ENCODE assay signal across 7 cellular contexts in genomic region chr12:126772171-126772864, GRCh38.
DNase-seq lines count a peak whose midpoint lies in the region; ATAC-seq lines count a peak whose summit lies in the region.

No MANE protein-coding gene starts in this region.

- ATAC-seq in GM18867 (IDR thresholded peaks at IDR 0.05; ENCODE audit: unreplicated experiment): peak; percentile 76
- peak; percentile 73 for ATAC-seq in HG02763 (IDR thresholded peaks at IDR 0.05; ENCODE audit: unreplicated experiment)

- H3K27ac Mint-ChIP-seq in activated naive CD8-positive, alpha-beta T cell: peak overlapping the region; percentile 95

- peaks cover 3% of the 10 kb centered on the region for H3K27me3 Mint-ChIP-seq in activated naive CD8-positive, alpha-beta T cell

- peak overlapping the region; percentile 15 for H3K4me3 ChIP-seq in skeletal muscle cell (ENCODE audit: low read depth, low read length)

- H3K4me1 Mint-ChIP-seq in activated naive CD8-positive, alpha-beta T cell (ENCODE audit: low read depth): peaks cover 14% of the 10 kb centered on the region

- DNase-seq in NCI-H748 (lab: John Stamatoyannopoulos, UW; ENCODE audit: unreplicated experiment) (peak; percentile 78), skeletal muscle cell (ENCODE audit: low read depth) (peak; percentile 26), UCSD-AML1 (lab: John Stamatoyannopoulos, UW; ENCODE audit: unreplicated experiment) (no peak), NCI-H1092 (lab: John Stamatoyannopoulos, UW) (no peak)

- H3K4me3 Mint-ChIP-seq in activated naive CD8-positive, alpha-beta T cell: peak overlapping the region; percentile 85

- peaks cover 3% of the 10 kb centered on the region for H3K36me3 Mint-ChIP-seq in activated naive CD8-positive, alpha-beta T cell

- peaks cover 19% of the 10 kb centered on the region for H3K9me3 Mint-ChIP-seq in activated naive CD8-positive, alpha-beta T cell (ENCODE audit: low read depth)

Comparison
In these comparisons a context has a peak if more than half of its experiments do, and no peak if none do; other contexts are left out.
1. DNase-seq: peak in NCI-H748 (single experiment) and skeletal muscle cell (single experiment); none in UCSD-AML1 (single experiment) and NCI-H1092 (single experiment).